2 cellular contexts compared by ENCODE assay signal in the genomic region with DNA sequence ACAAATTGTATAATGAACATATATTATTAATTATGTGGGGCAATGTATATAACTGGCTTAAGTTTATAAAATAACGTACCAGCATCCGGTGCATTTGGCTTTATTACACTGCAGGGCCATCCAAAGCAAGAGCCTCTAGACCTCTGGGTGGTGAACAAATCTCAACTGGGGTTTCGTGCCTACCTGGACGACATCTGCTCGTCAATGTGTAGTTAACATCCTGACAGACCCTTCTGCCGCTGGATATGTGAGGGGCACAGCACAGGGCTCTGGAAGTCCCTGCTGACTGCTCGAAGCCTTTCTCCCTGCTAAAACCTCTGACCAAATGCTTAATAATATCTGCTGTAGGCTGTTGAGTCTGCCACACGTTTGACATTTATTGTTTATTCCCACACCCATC.
TF ChIP-seq lines count a peak whose summit lies in the region.

No MANE protein-coding gene starts in this region.

TF ChIP-seq in WTC11, 78 proteins besides CTCF, POLR2A, EP300 and RAD21:
- TF ChIP-seq, protein P1, sequence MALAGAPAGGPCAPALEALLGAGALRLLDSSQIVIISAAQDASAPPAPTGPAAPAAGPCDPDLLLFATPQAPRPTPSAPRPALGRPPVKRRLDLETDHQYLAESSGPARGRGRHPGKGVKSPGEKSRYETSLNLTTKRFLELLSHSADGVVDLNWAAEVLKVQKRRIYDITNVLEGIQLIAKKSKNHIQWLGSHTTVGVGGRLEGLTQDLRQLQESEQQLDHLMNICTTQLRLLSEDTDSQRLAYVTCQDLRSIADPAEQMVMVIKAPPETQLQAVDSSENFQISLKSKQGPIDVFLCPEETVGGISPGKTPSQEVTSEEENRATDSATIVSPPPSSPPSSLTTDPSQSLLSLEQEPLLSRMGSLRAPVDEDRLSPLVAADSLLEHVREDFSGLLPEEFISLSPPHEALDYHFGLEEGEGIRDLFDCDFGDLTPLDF (CRISPR knock-in tag; IDR thresholded peaks at IDR 0.05): no peak
- no peak for TF ChIP-seq CREM (CRISPR knock-in tag; IDR thresholded peaks at IDR 0.05)
TF ChIP-seq in WTC11: peak in this region for 0.

TF ChIP-seq in liver, 16 proteins besides CTCF, POLR2A, EP300 and RAD21 (continued from another document):
- TF ChIP-seq JUND (IDR thresholded peaks at IDR 0.05) (no peak), HNF4A (conservative IDR thresholded peaks at IDR 0.05) (no peak), TAF1 (conservative IDR thresholded peaks at IDR 0.05) (no peak), YY1 (IDR thresholded peaks at IDR 0.05) (no peak), GABPA (IDR thresholded peaks at IDR 0.05 in 1 of 2, conservative IDR thresholded peaks at IDR 0.05 in 1 of 2) (no peak), FOXA1 (IDR thresholded peaks at IDR 0.05) (no peak), RXRA (IDR thresholded peaks at IDR 0.05) (no peak), SP1 (IDR thresholded peaks at IDR 0.05) (no peak), EGR1 (IDR thresholded peaks at IDR 0.05; ENCODE audit: low read depth in 2 of 2) (no peak)
- TF ChIP-seq, protein P2, sequence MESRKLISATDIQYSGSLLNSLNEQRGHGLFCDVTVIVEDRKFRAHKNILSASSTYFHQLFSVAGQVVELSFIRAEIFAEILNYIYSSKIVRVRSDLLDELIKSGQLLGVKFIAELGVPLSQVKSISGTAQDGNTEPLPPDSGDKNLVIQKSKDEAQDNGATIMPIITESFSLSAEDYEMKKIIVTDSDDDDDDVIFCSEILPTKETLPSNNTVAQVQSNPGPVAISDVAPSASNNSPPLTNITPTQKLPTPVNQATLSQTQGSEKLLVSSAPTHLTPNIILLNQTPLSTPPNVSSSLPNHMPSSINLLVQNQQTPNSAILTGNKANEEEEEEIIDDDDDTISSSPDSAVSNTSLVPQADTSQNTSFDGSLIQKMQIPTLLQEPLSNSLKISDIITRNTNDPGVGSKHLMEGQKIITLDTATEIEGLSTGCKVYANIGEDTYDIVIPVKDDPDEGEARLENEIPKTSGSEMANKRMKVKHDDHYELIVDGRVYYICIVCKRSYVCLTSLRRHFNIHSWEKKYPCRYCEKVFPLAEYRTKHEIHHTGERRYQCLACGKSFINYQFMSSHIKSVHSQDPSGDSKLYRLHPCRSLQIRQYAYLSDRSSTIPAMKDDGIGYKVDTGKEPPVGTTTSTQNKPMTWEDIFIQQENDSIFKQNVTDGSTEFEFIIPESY (IDR thresholded peaks at IDR 0.05): no peak
- TF ChIP-seq, protein P3, sequence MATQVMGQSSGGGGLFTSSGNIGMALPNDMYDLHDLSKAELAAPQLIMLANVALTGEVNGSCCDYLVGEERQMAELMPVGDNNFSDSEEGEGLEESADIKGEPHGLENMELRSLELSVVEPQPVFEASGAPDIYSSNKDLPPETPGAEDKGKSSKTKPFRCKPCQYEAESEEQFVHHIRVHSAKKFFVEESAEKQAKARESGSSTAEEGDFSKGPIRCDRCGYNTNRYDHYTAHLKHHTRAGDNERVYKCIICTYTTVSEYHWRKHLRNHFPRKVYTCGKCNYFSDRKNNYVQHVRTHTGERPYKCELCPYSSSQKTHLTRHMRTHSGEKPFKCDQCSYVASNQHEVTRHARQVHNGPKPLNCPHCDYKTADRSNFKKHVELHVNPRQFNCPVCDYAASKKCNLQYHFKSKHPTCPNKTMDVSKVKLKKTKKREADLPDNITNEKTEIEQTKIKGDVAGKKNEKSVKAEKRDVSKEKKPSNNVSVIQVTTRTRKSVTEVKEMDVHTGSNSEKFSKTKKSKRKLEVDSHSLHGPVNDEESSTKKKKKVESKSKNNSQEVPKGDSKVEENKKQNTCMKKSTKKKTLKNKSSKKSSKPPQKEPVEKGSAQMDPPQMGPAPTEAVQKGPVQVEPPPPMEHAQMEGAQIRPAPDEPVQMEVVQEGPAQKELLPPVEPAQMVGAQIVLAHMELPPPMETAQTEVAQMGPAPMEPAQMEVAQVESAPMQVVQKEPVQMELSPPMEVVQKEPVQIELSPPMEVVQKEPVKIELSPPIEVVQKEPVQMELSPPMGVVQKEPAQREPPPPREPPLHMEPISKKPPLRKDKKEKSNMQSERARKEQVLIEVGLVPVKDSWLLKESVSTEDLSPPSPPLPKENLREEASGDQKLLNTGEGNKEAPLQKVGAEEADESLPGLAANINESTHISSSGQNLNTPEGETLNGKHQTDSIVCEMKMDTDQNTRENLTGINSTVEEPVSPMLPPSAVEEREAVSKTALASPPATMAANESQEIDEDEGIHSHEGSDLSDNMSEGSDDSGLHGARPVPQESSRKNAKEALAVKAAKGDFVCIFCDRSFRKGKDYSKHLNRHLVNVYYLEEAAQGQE (IDR thresholded peaks at IDR 0.05): no peak
- TF ChIP-seq, protein P4, sequence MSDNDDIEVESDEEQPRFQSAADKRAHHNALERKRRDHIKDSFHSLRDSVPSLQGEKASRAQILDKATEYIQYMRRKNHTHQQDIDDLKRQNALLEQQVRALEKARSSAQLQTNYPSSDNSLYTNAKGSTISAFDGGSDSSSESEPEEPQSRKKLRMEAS (IDR thresholded peaks at IDR 0.05): no peak
